35 cellular contexts compared by ENCODE assay signal in genomic region chr13:21853779-21854178, GRCh38.
"Had no signal": no experiment of that assay in that cellular context is flagged by ENCODE, and none has a peak within 500 bp of the region (broad histone marks: within the 10 kb centered on the region; RNA-seq: fewer than 3 reads in every experiment).

No MANE protein-coding gene starts in this region.

- H3K9me3 ChIP-seq: MG63 had no signal

- H3K36me3 ChIP-seq: MG63 had no signal

- H3K27me3 ChIP-seq: MG63 had no signal

- DNase-seq: Kasumi-1, MG63, MM.1S, MV-4-11, NCI-H1048, NCI-H1092, NCI-H1092 treated with DMSO at 0.1 percent for 48 hours, NCI-H1105, NCI-H1105 treated with DMSO at 0.1 percent for 48 hours, NCI-H1417, NCI-H1417 treated with DMSO at 0.1 percent for 48 hours, NCI-H1436, NCI-H1436 treated with DMSO at 0.1 percent for 48 hours, NCI-H146, NCI-H1694, NCI-H1694 treated with DMSO at 0.1 percent for 48 hours, NCI-H187, NCI-H187 treated with DMSO at 0.1 percent for 48 hours, NCI-H1930, NCI-H2029, NCI-H2029 treated with DMSO at 0.1 percent for 48 hours, NCI-H2081, NCI-H2081 treated with DMSO at 0.1 percent for 48 hours, NCI-H2171, NCI-H2171 treated with DMSO at 0.1 percent for 48 hours, NCI-H2227 treated with DMSO at 0.1 percent for 48 hours, NCI-H226, NCI-H345, NCI-H446, NCI-H446 treated with DMSO at 0.1 percent for 48 hours, NCI-H510A, NCI-H510A treated with DMSO at 0.1 percent for 48 hours, NCI-H524, NCI-H524 treated with DMSO at 0.1 percent for 48 hours, NCI-H526 had no signal

- H3K4me3 ChIP-seq: MG63 had no signal
